ENCODE assay signal across 17 cellular contexts in the genomic region with DNA sequence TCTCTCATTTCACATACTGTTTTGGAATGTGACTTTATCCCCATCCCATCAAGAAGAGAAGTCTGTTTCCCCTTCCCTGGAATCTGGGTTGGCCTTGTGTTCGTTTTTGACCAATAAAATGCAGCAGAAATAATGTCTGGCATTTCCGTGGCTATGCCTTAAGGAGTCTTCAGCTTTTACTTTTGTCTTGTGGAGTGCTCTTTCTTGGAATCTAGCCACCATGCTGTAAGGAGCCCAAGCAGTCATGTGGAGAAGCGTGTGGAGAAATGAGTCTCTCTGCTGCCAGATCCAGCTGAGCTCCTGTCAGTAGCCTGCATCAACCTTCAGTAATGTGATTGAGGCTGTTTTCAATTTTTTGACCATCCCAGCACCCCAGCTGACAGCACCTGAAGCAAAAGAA.
"Had no signal": no experiment of that assay in that cellular context is flagged by ENCODE, and none has a peak within 500 bp of the region (broad histone marks: within the 10 kb centered on the region; RNA-seq: fewer than 3 reads in every experiment).

No MANE protein-coding gene starts in this region.

- H3K9me3 ChIP-seq: gastroesophageal sphincter, left ventricle myocardium inferior, ovary, thoracic aorta had no signal

- ATAC-seq: activated CD8-positive, alpha-beta memory T cell treated with anti-CD3 and anti-CD28 coated beads, Interleukin-2, amount 10 ng/mL, durations not matched to agents 7 days and 5 days; gastroesophageal sphincter; stimulated activated naive CD8-positive, alpha-beta T cell treated with anti-CD3 and anti-CD28 coated beads, Interleukin-15, amount 100 ng/mL, for 72 hours had no signal

- DNase-seq: activated CD8-positive, alpha-beta memory T cell treated with anti-CD3 and anti-CD28 coated beads, Interleukin-2, amount 10 ng/mL, durations not matched to agents 7 days and 5 days; activated effector memory CD4-positive, alpha-beta T cell treated with Interleukin-2 at 50 U/mL for 16 hours; activated T-cell treated with anti-CD3 and anti-CD28 coated beads, Interleukin-2, amount 50 U/mL, for 24 hours; anterior cingulate cortex; endodermal cell; erythroblast; kidney; left ventricle myocardium inferior; ovary; stimulated activated CD4-positive, alpha-beta T cell treated with anti-CD3 and anti-CD28 coated beads, Interleukin-15, amount 100 ng/mL, for 24 hours; stimulated activated CD4-positive, alpha-beta T cell treated with anti-CD3 and anti-CD28 coated beads, Interleukin-4, amount 100 ng/mL, for 24 hours; stimulated activated naive CD8-positive, alpha-beta T cell treated with anti-CD3 and anti-CD28 coated beads, Interleukin-15, amount 100 ng/mL, for 72 hours had no signal

- H3K4me1 ChIP-seq: gastroesophageal sphincter, left ventricle myocardium inferior had no signal

- H3K4me1 Mint-ChIP-seq: activated CD8-positive, alpha-beta memory T cell treated with anti-CD3 and anti-CD28 coated beads, Interleukin-2, amount 10 ng/mL, durations not matched to agents 7 days and 5 days; endodermal cell; memory B cell; neural crest cell; stimulated activated naive CD8-positive, alpha-beta T cell treated with anti-CD3 and anti-CD28 coated beads, Interleukin-15, amount 100 ng/mL, for 72 hours had no signal

- H3K4me3 Mint-ChIP-seq: activated CD8-positive, alpha-beta memory T cell treated with anti-CD3 and anti-CD28 coated beads, Interleukin-2, amount 10 ng/mL, durations not matched to agents 7 days and 5 days; activated naive CD8-positive, alpha-beta T cell; activated T-cell treated with anti-CD3 and anti-CD28 coated beads, Interleukin-2, amount 50 U/mL, for 24 hours; endodermal cell; memory B cell; neural crest cell; stimulated activated naive CD8-positive, alpha-beta T cell treated with anti-CD3 and anti-CD28 coated beads, Interleukin-15, amount 100 ng/mL, for 72 hours had no signal

- H3K9me3 Mint-ChIP-seq: activated T-cell treated with anti-CD3 and anti-CD28 coated beads, Interleukin-2, amount 50 U/mL, for 24 hours; memory B cell; neural crest cell; stimulated activated naive CD8-positive, alpha-beta T cell treated with anti-CD3 and anti-CD28 coated beads, Interleukin-15, amount 100 ng/mL, for 72 hours had no signal

- H3K27ac Mint-ChIP-seq: activated CD8-positive, alpha-beta memory T cell treated with anti-CD3 and anti-CD28 coated beads, Interleukin-2, amount 10 ng/mL, durations not matched to agents 7 days and 5 days; activated naive CD8-positive, alpha-beta T cell; activated T-cell treated with anti-CD3 and anti-CD28 coated beads, Interleukin-2, amount 50 U/mL, for 24 hours; endodermal cell; memory B cell; stimulated activated naive CD8-positive, alpha-beta T cell treated with anti-CD3 and anti-CD28 coated beads, Interleukin-15, amount 100 ng/mL, for 72 hours had no signal

- H3K36me3 ChIP-seq: gastroesophageal sphincter, left ventricle myocardium inferior, ovary, thoracic aorta had no signal

- H3K27ac ChIP-seq: gastroesophageal sphincter, left ventricle myocardium inferior, ovary, thoracic aorta had no signal

- H3K27me3 ChIP-seq: gastroesophageal sphincter, ovary had no signal

- H3K36me3 Mint-ChIP-seq: activated CD8-positive, alpha-beta memory T cell treated with anti-CD3 and anti-CD28 coated beads, Interleukin-2, amount 10 ng/mL, durations not matched to agents 7 days and 5 days; activated naive CD8-positive, alpha-beta T cell; memory B cell had no signal

- H3K4me3 ChIP-seq: gastroesophageal sphincter, left ventricle myocardium inferior, ovary, thoracic aorta had no signal
